24 cellular contexts compared by ENCODE assay signal in genomic region chr2:237150186-237150585, GRCh38.
DNase-seq lines count a peak whose midpoint lies in the region; ATAC-seq, FAIRE-seq and TF ChIP-seq lines count a peak whose summit lies in the region.
"Had no signal": no experiment of that assay in that cellular context is flagged by ENCODE, and none has a peak within 500 bp of the region (broad histone marks: within the 10 kb centered on the region; RNA-seq: fewer than 3 reads in every experiment).

No MANE protein-coding gene starts in this region.

- CTCF ChIA-PET in MCF 10A (lab: Yijun Ruan, JAX): no interaction called here
- CTCF ChIA-PET in mammary epithelial cell (lab: Charles Lee; ENCODE audit: low non-redundant PET): no interaction called here
- CTCF ChIA-PET in RWPE1 (lab: Yijun Ruan, JAX): no interaction called here

- H3K27me3 ChIP-seq in mammary epithelial cell (ENCODE audit: insufficient read depth, low read length): no peaks in the 10 kb centered on the region
- H3K27me3 ChIP-seq: BLaER1 had no signal

- H3K4me1 ChIP-seq in mammary epithelial cell (ENCODE audit: insufficient read depth, low read length): no peaks in the 10 kb centered on the region
- H3K4me1 ChIP-seq: HAP-1 had no signal

- no peaks in the 10 kb centered on the region for H3K36me3 ChIP-seq in mammary epithelial cell (ENCODE audit: insufficient read depth, low read length)
- H3K36me3 ChIP-seq: BLaER1, HAP-1 had no signal

- H3K9ac ChIP-seq in mammary epithelial cell (ENCODE audit: insufficient read depth, low read length): no peak overlapping the region
- H3K9ac ChIP-seq: BLaER1, SK-N-SH had no signal

- ATAC-seq in HG03565 (IDR thresholded peaks at IDR 0.05; ENCODE audit: unreplicated experiment): no peak
- ATAC-seq: Panc1 had no signal

- peaks cover 6% of the 10 kb centered on the region for H3K36me3 Mint-ChIP-seq in MCF 10A (ENCODE audit: insufficient read depth, unreplicated experiment)
- H3K36me3 Mint-ChIP-seq in nephron progenitor cell (ENCODE audit: low read depth): peaks cover 20% of the 10 kb centered on the region

- H3K4me1 Mint-ChIP-seq in MCF 10A (ENCODE audit: insufficient read depth, unreplicated experiment) (peaks cover 11% of the 10 kb centered on the region), nephron progenitor cell (peaks cover 24% of the 10 kb centered on the region)
- H3K4me1 Mint-ChIP-seq: CD4-positive, alpha-beta memory T cell had no signal

- H3K4me3 ChIP-seq in mammary epithelial cell (replicated peaks in 1 of 3; ENCODE audit: insufficient read depth in 1 of 3, low read depth in 2 of 3, low read length in 3 of 3): no peak overlapping the region
- H3K4me3 ChIP-seq: BLaER1, HAP-1 had no signal

- H3K27me3 Mint-ChIP-seq in MCF 10A (ENCODE audit: insufficient read depth, unreplicated experiment): no peaks in the 10 kb centered on the region
- peaks cover 2% of the 10 kb centered on the region for H3K27me3 Mint-ChIP-seq in nephron progenitor cell (ENCODE audit: low read depth, poor library complexity)

- no peaks in the 10 kb centered on the region for H3K79me2 ChIP-seq in mammary epithelial cell (ENCODE audit: insufficient read depth, low read length)

- H4K20me1 ChIP-seq in mammary epithelial cell (ENCODE audit: insufficient read depth, low read length): no peaks in the 10 kb centered on the region
- H4K20me1 ChIP-seq: BLaER1 had no signal

- intact Hi-C loops in MCF 10A (cut with micrococcal nuclease): no loop called here
- intact Hi-C loops in mammary epithelial cell (cut with micrococcal nuclease): loop anchor here (5.0 kb wide), 1 partner anchor 58 kb away; no protein-coding TSS in a partner anchor
- intact Hi-C loops in posterior vena cava (cut with DNase I): no loop called here

- H3K9me3 ChIP-seq in mammary epithelial cell (replicated peaks; ENCODE audit: insufficient read depth, low read length): peaks cover 15% of the 10 kb centered on the region

- H3K27ac ChIP-seq in mammary epithelial cell (ENCODE audit: insufficient read depth, low read depth, low read length) (no peak overlapping the region), RWPE1 (peak overlapping the region; percentile 16; the same call in 1 of the 2 replicates)
- H3K27ac ChIP-seq: BLaER1, HL-60 had no signal

- no peak for FAIRE-seq in D721Med (lab: Jason Lieb, UNC)
- FAIRE-seq: G401.6 had no signal

- H3K27ac Mint-ChIP-seq in MCF 10A (ENCODE audit: low read depth, unreplicated experiment) (peak overlapping the region; percentile 61), nephron progenitor cell (peak overlapping the region; percentile 37)
- H3K27ac Mint-ChIP-seq: CD4-positive, alpha-beta memory T cell had no signal

- no peak overlapping the region for H3K4me2 ChIP-seq in mammary epithelial cell (ENCODE audit: insufficient read depth, low read depth, low read length)
- H3K4me2 ChIP-seq: BLaER1, SK-N-SH had no signal

- no TSS peak for BruUV-seq in MCF 10A (replicated peaks; lab: Mats Ljungman, UMichigan)
- no TSS peak for BruUV-seq in mammary epithelial cell (replicated peaks; lab: Mats Ljungman, UMichigan)

- dilution Hi-C loops in mammary epithelial cell (cut with HindIII; ENCODE audit: low sequenced_read_pairs): no loop called here

- WGBS in mammary epithelial cell (ENCODE audit: low coverage, missing lambda C conversion rate): 100% methylated on average over 1 of the region's 1 CpG

- in situ Hi-C loops in mammary epithelial cell (cut with MboI; ENCODE audit: low sequenced_read_pairs in 2 of 2): loop anchor here (25.0 kb wide), 1 partner anchor 412 kb away; the partner anchor contains the start of gene PRLH (in 2 of the 2)

- no peak overlapping the region for H2AFZ ChIP-seq in mammary epithelial cell (ENCODE audit: low read depth, low read length)

- POLR2A ChIA-PET in MCF 10A (lab: Yijun Ruan, JAX): interaction anchor here (0.5 kb wide), 1 partner anchor 21 kb away, joined by 3 read pairs; no protein-coding TSS in a partner anchor
- POLR2A ChIA-PET in RWPE1 (lab: Yijun Ruan, JAX; ENCODE audit: low non-redundant PET): no interaction called here

- H3K4me3 Mint-ChIP-seq in MCF 10A (ENCODE audit: unreplicated experiment): no peak overlapping the region
- H3K4me3 Mint-ChIP-seq in nephron progenitor cell: no peak overlapping the region
- H3K4me3 Mint-ChIP-seq: CD4-positive, alpha-beta memory T cell; HFFc6 had no signal

- no peak for DNase-seq in MCF 10A (ENCODE audit: unreplicated experiment)
- DNase-seq in mammary epithelial cell: no peak
- DNase-seq in RWPE1 (ENCODE audit: low spot score): no peak
- no peak for DNase-seq in nephron progenitor cell
- peak; percentile 29 for DNase-seq in ureter (ENCODE audit: low spot score)
- DNase-seq in posterior vena cava (ENCODE audit: low spot score): no peak
- DNase-seq in D721Med (ENCODE audit: insufficient read length, low spot score): no peak
- DNase-seq: CD4-positive, alpha-beta memory T cell; COR-L47; GOT3; NCI-H1092; NCI-H187; NCI-H2081 treated with DMSO at 0.1 percent for 48 hours; NCI-H2171; NCI-H226; NCI-H510A; SK-N-SH had no signal

- H3K9me3 Mint-ChIP-seq in MCF 10A (ENCODE audit: unreplicated experiment): no peaks in the 10 kb centered on the region
- H3K9me3 Mint-ChIP-seq in nephron progenitor cell: peaks cover 37% of the 10 kb centered on the region

- TF ChIP-seq CTCF in MCF 10A (IDR thresholded peaks at IDR 0.05; ENCODE audit: unreplicated experiment): no peak
- no peak for TF ChIP-seq CTCF in mammary epithelial cell (conservative IDR thresholded peaks at IDR 0.05 in 1 of 2, IDR thresholded peaks at IDR 0.05 in 1 of 2; ENCODE audit: extremely low read depth in 1 of 2, insufficient read depth in 1 of 2, low read depth in 1 of 2, low read length in 2 of 2)
- TF ChIP-seq CTCF in RWPE1 (conservative IDR thresholded peaks at IDR 0.05; ENCODE audit: low read depth): no peak
- TF ChIP-seq CTCF in nephron progenitor cell (IDR thresholded peaks at IDR 0.05): no peak
- TF ChIP-seq CTCF in D721Med (IDR thresholded peaks at IDR 0.05; ENCODE audit: insufficient read depth, missing control alignments): no peak
